In genomic region chr5:180171568-180172094, GRCh38 we compare ENCODE assay signal across 20 cellular contexts. TPM values are rescaled to one million over a fixed set of nuclear protein-coding genes. Genes with fewer than 3 reads are reported as not detected.
DNase-seq lines count a peak whose midpoint lies in the region; ATAC-seq, FAIRE-seq and TF ChIP-seq lines count a peak whose summit lies in the region.
"Had no signal": no experiment of that assay in that cellular context is flagged by ENCODE, and none has a peak within 500 bp of the region (broad histone marks: within the 10 kb centered on the region; RNA-seq: fewer than 3 reads in every experiment).

No MANE protein-coding gene starts in this region.

- H3K36me3 Mint-ChIP-seq in MCF 10A (ENCODE audit: insufficient read depth, unreplicated experiment): no peaks in the 10 kb centered on the region
- H3K36me3 Mint-ChIP-seq: CD4-positive, CD25-positive, alpha-beta regulatory T cell had no signal

- no peak overlapping the region for H3K4me3 Mint-ChIP-seq in MCF 10A (ENCODE audit: unreplicated experiment)
- H3K4me3 Mint-ChIP-seq: CD4-positive, CD25-positive, alpha-beta regulatory T cell; HFFc6 had no signal

- H3K9me3 ChIP-seq in IMR-90 (ENCODE audit: control insufficient read depth, insufficient read depth, low read length): no peaks in the 10 kb centered on the region
- H3K9me3 ChIP-seq in K562 (replicated peaks; ENCODE audit: control insufficient read depth, insufficient read depth, low read depth, low read length): no peaks in the 10 kb centered on the region
- no peaks in the 10 kb centered on the region for H3K9me3 ChIP-seq in left ventricle myocardium inferior (replicated peaks)
- no peaks in the 10 kb centered on the region for H3K9me3 ChIP-seq in mucosa of descending colon
- no peaks in the 10 kb centered on the region for H3K9me3 ChIP-seq in hepatocyte (ENCODE audit: low read depth)
- H3K9me3 ChIP-seq: Caco-2 had no signal

- no peak overlapping the region for H4K91ac ChIP-seq in IMR-90 (ENCODE audit: insufficient read depth, low read depth, low read length)

- H3K4me1 ChIP-seq in IMR-90 (ENCODE audit: control insufficient read depth, insufficient read depth, low read length) (peaks cover 17% of the 10 kb centered on the region; the same call in 1 of the 2 replicates), K562 (replicated peaks in 1 of 2; ENCODE audit: control insufficient read depth in 2 of 2, insufficient read depth in 2 of 2, low read length in 2 of 2) (peaks cover 0 to 29% of the 10 kb centered on the region in 2 experiments; a peak in 2 of 5 replicates), left ventricle myocardium inferior (peaks cover 29% of the 10 kb centered on the region), rectal smooth muscle tissue (ENCODE audit: control insufficient read depth, insufficient read depth, low read length) (no peaks in the 10 kb centered on the region), mucosa of descending colon (ENCODE audit: low read depth) (no peaks in the 10 kb centered on the region), hepatocyte (ENCODE audit: insufficient read depth) (peaks cover 4% of the 10 kb centered on the region)
- H3K4me1 ChIP-seq: Caco-2 had no signal

- no peak overlapping the region for H3K18ac ChIP-seq in IMR-90 (ENCODE audit: low read depth, low read length)

- H2AK5ac ChIP-seq in IMR-90 (ENCODE audit: low read depth, low read length): no peak overlapping the region

- H4K20me1 ChIP-seq in IMR-90 (ENCODE audit: insufficient read depth, low read length) (no peaks in the 10 kb centered on the region), K562 (replicated peaks; ENCODE audit: control insufficient read depth, insufficient read depth, low read length) (peaks cover 10% of the 10 kb centered on the region; the same call in 1 of the 2 replicates), hepatocyte (ENCODE audit: insufficient read depth, poor library complexity, severe bottlenecking) (no peaks in the 10 kb centered on the region)

- H3K79me1 ChIP-seq in IMR-90 (ENCODE audit: low read depth in 1 of 2, low read length in 2 of 2): no peaks in the 10 kb centered on the region

- H2AFZ ChIP-seq in IMR-90 (replicated peaks; ENCODE audit: low read length, poor library complexity) (peak overlapping the region; percentile 46), K562 (ENCODE audit: low read depth, low read length) (no peak overlapping the region), hepatocyte (no peak overlapping the region)

- H3K9me2 ChIP-seq in hepatocyte (replicated peaks; ENCODE audit: insufficient read depth): no peaks in the 10 kb centered on the region

- H3K9me1 ChIP-seq in IMR-90 (ENCODE audit: insufficient read depth, low read length): peaks cover 5% of the 10 kb centered on the region; the same call in 1 of the 2 replicates
- H3K9me1 ChIP-seq in K562 (ENCODE audit: control insufficient read depth, insufficient read depth, low read length): no peaks in the 10 kb centered on the region

- H3K27ac Mint-ChIP-seq in MCF 10A (ENCODE audit: low read depth, unreplicated experiment): no peak overlapping the region
- H3K27ac Mint-ChIP-seq: CD4-positive, CD25-positive, alpha-beta regulatory T cell; HFFc6 had no signal

- TF ChIP-seq RAD21 in IMR-90 (IDR thresholded peaks at IDR 0.05; ENCODE audit: low read length): no peak
- no peak for TF ChIP-seq RAD21 in K562 (CRISPR knock-in tag; conservative IDR thresholded peaks at IDR 0.05 in 1 of 2, IDR thresholded peaks at IDR 0.05 in 1 of 2)

- TF ChIP-seq EP300 in K562 (IDR thresholded peaks at IDR 0.05; ENCODE audit: low read length): no peak

- FAIRE-seq in K562 (lab: Jason Lieb, UNC): no peak
- FAIRE-seq: GM19239 had no signal

- no peak overlapping the region for H3K9ac ChIP-seq in IMR-90 (ENCODE audit: low read depth, low read length)
- no peak overlapping the region for H3K9ac ChIP-seq in K562 (ENCODE audit: insufficient read depth in 1 of 2, low read depth in 2 of 2, low read length in 2 of 2)
- H3K9ac ChIP-seq in rectal smooth muscle tissue (ENCODE audit: low read length): no peak overlapping the region

- peaks cover 9% of the 10 kb centered on the region for H3K27me3 Mint-ChIP-seq in MCF 10A (ENCODE audit: insufficient read depth, unreplicated experiment)

- H3K9me3 Mint-ChIP-seq in MCF 10A (ENCODE audit: unreplicated experiment): no peaks in the 10 kb centered on the region

- H3K27ac ChIP-seq in IMR-90 (ENCODE audit: insufficient read depth, low read length): no peak overlapping the region
- H3K27ac ChIP-seq in K562 (ENCODE audit: extremely low read depth, low read depth, low read length): no peak overlapping the region
- H3K27ac ChIP-seq in left ventricle myocardium inferior (replicated peaks): peak overlapping the region; percentile 39
- H3K27ac ChIP-seq in rectal smooth muscle tissue (ENCODE audit: low read depth, low read length): peak overlapping the region; percentile 40
- no peak overlapping the region for H3K27ac ChIP-seq in hepatocyte

- H2BK20ac ChIP-seq in IMR-90 (ENCODE audit: low read depth, low read length): no peak overlapping the region

- BruUV-seq in IMR-90 (replicated peaks; lab: Mats Ljungman, UMichigan) (no TSS peak), K562 (replicated peaks; lab: Mats Ljungman, UMichigan) (no TSS peak), MCF 10A (replicated peaks; lab: Mats Ljungman, UMichigan) (no TSS peak)

- no peaks in the 10 kb centered on the region for H3K79me2 ChIP-seq in K562 (ENCODE audit: control insufficient read depth, insufficient read depth, low read length)
- no peaks in the 10 kb centered on the region for H3K79me2 ChIP-seq in hepatocyte

- no peak overlapping the region for H2AK9ac ChIP-seq in IMR-90 (replicated peaks; ENCODE audit: low read depth, low read length, poor library complexity)

- no peak overlapping the region for H4K8ac ChIP-seq in IMR-90 (ENCODE audit: low read depth in 2 of 2, low read length in 2 of 2)

- no peak overlapping the region for H3K14ac ChIP-seq in IMR-90 (replicated peaks; ENCODE audit: low read depth, low read length)

- H3K27me3 ChIP-seq in IMR-90 (ENCODE audit: control insufficient read depth, insufficient read depth, low read length): no peaks in the 10 kb centered on the region
- H3K27me3 ChIP-seq in K562 (ENCODE audit: control insufficient read depth in 2 of 2, insufficient read depth in 2 of 2, low read length in 2 of 2): peaks cover 32 to 64% of the 10 kb centered on the region in 2 experiments
- peaks cover 20% of the 10 kb centered on the region for H3K27me3 ChIP-seq in left ventricle myocardium inferior (ENCODE audit: low read depth)
- H3K27me3 ChIP-seq in rectal smooth muscle tissue (ENCODE audit: control insufficient read depth, insufficient read depth, low read length): no peaks in the 10 kb centered on the region
- H3K27me3 ChIP-seq in hepatocyte: no peaks in the 10 kb centered on the region

- H3K56ac ChIP-seq in IMR-90 (ENCODE audit: extremely low read depth, insufficient read depth, low read length): no peak overlapping the region

- no peak overlapping the region for H2BK5ac ChIP-seq in IMR-90 (ENCODE audit: low read depth, low read length, poor library complexity, severe bottlenecking)

- ATAC-seq in IMR-90 (ENCODE audit: low read depth): no peak
- no peak for ATAC-seq in K562
- ATAC-seq in mucosa of descending colon: no peak
- ATAC-seq: PC-3 had no signal

- dilution Hi-C loops in IMR-90 (cut with HindIII; ENCODE audit: low sequenced_read_pairs, unreplicated experiment): no loop called here

- CTCF ChIA-PET in IMR-90 (lab: Yijun Ruan, JAX) (no interaction called here), K562 (lab: Yijun Ruan, JAX; ENCODE audit: low intra/inter-chr PET ratio) (no interaction called here), MCF 10A (lab: Yijun Ruan, JAX) (interaction anchor here (0.7 kb wide), 1 partner anchor 157 kb away, joined by 3 read pairs; no protein-coding TSS in a partner anchor)

- H3K4me1 Mint-ChIP-seq in MCF 10A (ENCODE audit: insufficient read depth, unreplicated experiment): no peaks in the 10 kb centered on the region
- H3K4me1 Mint-ChIP-seq: CD4-positive, CD25-positive, alpha-beta regulatory T cell had no signal

- TF ChIP-seq CTCF in IMR-90 (conservative IDR thresholded peaks at IDR 0.05; ENCODE audit: low read depth, low read length): no peak
- no peak for TF ChIP-seq CTCF in K562 (IDR thresholded peaks at IDR 0.05 in 2 of 3, conservative IDR thresholded peaks at IDR 0.05 in 1 of 3; ENCODE audit: insufficient read depth in 2 of 3, low read depth in 1 of 3, low read length in 3 of 3)
- TF ChIP-seq CTCF in left ventricle myocardium inferior (IDR thresholded peaks at IDR 0.05; ENCODE audit: borderline replicate concordance): no peak
- no peak for TF ChIP-seq CTCF in MCF 10A (IDR thresholded peaks at IDR 0.05; ENCODE audit: unreplicated experiment)
- no peak for TF ChIP-seq CTCF in mucosa of descending colon (IDR thresholded peaks at IDR 0.05)
- no peak for TF ChIP-seq CTCF in hepatocyte (IDR thresholded peaks at IDR 0.05; ENCODE audit: poor library complexity)

- H3K23ac ChIP-seq in IMR-90 (ENCODE audit: low read depth, low read length): no peak overlapping the region

- H3K4me3 ChIP-seq in IMR-90 (ENCODE audit: insufficient read depth, low read depth, low read length) (no peak overlapping the region), K562 (no peak overlapping the region), left ventricle myocardium inferior (no peak overlapping the region), rectal smooth muscle tissue (ENCODE audit: low read length) (no peak overlapping the region), mucosa of descending colon (no peak overlapping the region), hepatocyte (no peak overlapping the region)

- no peak overlapping the region for H3K4ac ChIP-seq in IMR-90 (ENCODE audit: low read depth, low read length)

- POLR2A ChIA-PET in IMR-90 (lab: Charles Lee; ENCODE audit: unreplicated experiment) (no interaction called here), K562 (lab: Yijun Ruan, JAX) (no interaction called here), MCF 10A (lab: Yijun Ruan, JAX) (interaction anchor here (0.6 to 1.0 kb wide), 2 partner anchors 26 to 523 kb away, joined by 3 to 5 read pairs; no protein-coding TSS in a partner anchor)

- in situ Hi-C loops in IMR-90 (cut with MboI; ENCODE audit: low sequenced_read_pairs): no loop called here
- in situ Hi-C loops in K562 (cut with MboI): no loop called here

- intact Hi-C loops in IMR-90 (cut with micrococcal nuclease): no loop called here
- intact Hi-C loops in K562 (cut with micrococcal nuclease): no loop called here
- intact Hi-C loops in left ventricle myocardium inferior (cut with micrococcal nuclease): no loop called here
- intact Hi-C loops in MCF 10A (cut with micrococcal nuclease): no loop called here
- intact Hi-C loops in mucosa of descending colon (cut with DNase I, micrococcal nuclease): no loop called here

- TF ChIP-seq POLR2A in IMR-90 (IDR thresholded peaks at IDR 0.05; ENCODE audit: low read depth, low read length) (no peak), K562 (conservative IDR thresholded peaks at IDR 0.05) (no peak)

- H4K5ac ChIP-seq in IMR-90 (ENCODE audit: low read depth, low read length): no peak overlapping the region

- no peak overlapping the region for H2BK15ac ChIP-seq in IMR-90 (ENCODE audit: low read depth, low read length)

- DNase-seq in IMR-90 (no peak), K562 (ENCODE audit: extremely low read depth in 1 of 4, low spot score in 3 of 4) (peak in 1 of 4 experiments; percentile 5), left ventricle myocardium inferior (no peak), MCF 10A (ENCODE audit: unreplicated experiment) (no peak), NCI-H2171 treated with DMSO at 0.1 percent for 48 hours (lab: John Stamatoyannopoulos, UW) (no peak), mucosa of descending colon (no peak), hepatocyte (ENCODE audit: low spot score) (no peak)
- DNase-seq: ACHN; AML-193; Caco-2; CD4-positive, CD25-positive, alpha-beta regulatory T cell; DMS153; HFFc6; Karpas-422; MM.1S; NCI-H187; PC-3; SHP77 treated with DMSO at 0.1 percent for 48 hours had no signal

- no peak overlapping the region for H3K4me2 ChIP-seq in IMR-90 (ENCODE audit: low read depth, low read length)
- H3K4me2 ChIP-seq in K562 (ENCODE audit: insufficient read depth, low read length): no peak overlapping the region
- H3K4me2 ChIP-seq in hepatocyte: no peak overlapping the region

- H3K36me3 ChIP-seq in IMR-90 (ENCODE audit: control insufficient read depth, insufficient read depth, low read length) (no peaks in the 10 kb centered on the region), K562 (ENCODE audit: control insufficient read depth, insufficient read depth, low read length) (no peaks in the 10 kb centered on the region), left ventricle myocardium inferior (no peaks in the 10 kb centered on the region), rectal smooth muscle tissue (ENCODE audit: control insufficient read depth, insufficient read depth, low read length) (no peaks in the 10 kb centered on the region), mucosa of descending colon (ENCODE audit: low read depth) (no peaks in the 10 kb centered on the region), hepatocyte (replicated peaks; ENCODE audit: insufficient read depth, low read depth) (no peaks in the 10 kb centered on the region)

- no peak overlapping the region for H2BK120ac ChIP-seq in IMR-90 (ENCODE audit: low read depth, low read length)

- 80% methylated on average over 1 of the region's 14 CpGs; no CpG with 5 or more reads in 1 of the 2 experiments for WGBS in IMR-90 (ENCODE audit: extremely low coverage in 2 of 2, insufficient read length in 1 of 2), 2 experiments
- WGBS in K562 (ENCODE audit: insufficient coverage, low coverage, missing lambda C conversion rate): 10% methylated on average over 14 of the region's 14 CpGs
- 97% methylated on average over 14 of the region's 14 CpGs for WGBS in hepatocyte (ENCODE audit: low lambda C conversion rate, missing lambda C conversion rate)

RNA-seq across cellular contexts. Expression of gene RASGEF1C, which starts 37.4 kb away (rescaled TPM):
- total RNA-seq in IMR-90 (2012; rRNA removed) (not detected in 2 replicates), K562 (2014; rRNA removed) (1.1 TPM in 1 of 2 replicates, not detected in the other), K562 (2014; rRNA removed; fragmentation: Illumina TruSeq; extraction: Trizol) (not detected in 2 replicates), K562 (2015; rRNA removed; fragmentation: Illumina TruSeq; extraction: Trizol) (0.11 TPM in 1 of 2 replicates, not detected in the other), K562 (2021) (0.31 and 0.35 TPM in 2 replicates), left ventricle myocardium inferior (0.27 TPM), MCF 10A (2022) (not detected in 2 replicates), mucosa of descending colon (1 to 10 TPM in 1 of 3 donors, under 1 TPM in 2; 0.17 to 1.9 (median 0.65) TPM), hepatocyte (not detected in 2 replicates)
- polyA plus RNA-seq in IMR-90 (2012; rRNA removed) (not detected in 2 replicates), K562 (2011; rRNA removed) (0.16 TPM in 1 of 2 replicates, not detected in the other), K562 (2014; fragmentation: Illumina TruSeq; extraction: Trizol) (0.04 and 0.30 TPM in 2 replicates), K562 (2014; fragmentation: Nextera tagmentation; extraction: Ambion mirVana) (not detected), K562 (2014; rRNA removed) (0.21 and 0.47 TPM in 2 replicates), hepatocyte (not detected in 2 replicates)
- polyA plus RNA-seq in IMR-90 (2012; cell fraction: cytosol; rRNA removed): 0.41 TPM in 1 of 2 replicates, not detected in the other
- polyA plus RNA-seq in IMR-90 (2012; cell fraction: nucleus; rRNA removed; ENCODE audit: low replicate concordance): not detected in 2 replicates
- 0.18 and 0.81 TPM in 2 replicates for total RNA-seq in K562 (2011; cell fraction: chromatin; rRNA removed; ENCODE audit: low replicate concordance)
- 0.79 and 0.83 TPM in 2 replicates for total RNA-seq in K562 (2011; cell fraction: nucleolus; rRNA removed)
- 0.73 TPM in 1 of 2 replicates, not detected in the other for total RNA-seq in K562 (2011; cell fraction: nucleoplasm; rRNA removed)
- polyA plus RNA-seq in K562 (2011; cell fraction: cytosol; rRNA removed): 0.16 and 0.42 TPM in 2 replicates
- polyA plus RNA-seq in K562 (2011; cell fraction: nucleus; rRNA removed): 0.29 and 1.0 TPM in 2 replicates
- 0.13 and 0.40 TPM in 2 replicates for polyA plus RNA-seq in K562 (2012)
- 0.27 TPM in 1 of 2 replicates, not detected in the other for polyA minus RNA-seq in K562 (2011; rRNA and poly(A)+ RNA removed)
- not detected in 2 replicates for polyA minus RNA-seq in K562 (2011; cell fraction: cytosol; rRNA and poly(A)+ RNA removed)
- polyA minus RNA-seq in K562 (2011; cell fraction: nucleus; rRNA and poly(A)+ RNA removed): 0.22 and 0.27 TPM in 2 replicates
- total RNA-seq: Caco-2; CD4-positive, CD25-positive, alpha-beta regulatory T cell; HFFc6 had no signal
- polyA plus RNA-seq: CD4-positive, CD25-positive, alpha-beta regulatory T cell had no signal

Comparison
In these comparisons a context has a peak if more than half of its experiments do, and no peak if none do; other contexts are left out.
1. H3K27ac ChIP-seq: peak in left ventricle myocardium inferior (single experiment) and rectal smooth muscle tissue (single experiment); none in IMR-90 (single experiment), K562 (single experiment) and hepatocyte (single experiment).